10 cellular contexts compared by ENCODE assay signal in genomic region chr10:33126742-33127141, GRCh38.
DNase-seq lines count a peak whose midpoint lies in the region; ATAC-seq and TF ChIP-seq lines count a peak whose summit lies in the region.
"Had no signal": no experiment of that assay in that cellular context is flagged by ENCODE, and none has a peak within 500 bp of the region (broad histone marks: within the 10 kb centered on the region; RNA-seq: fewer than 3 reads in every experiment).

No MANE protein-coding gene starts in this region.

- ATAC-seq in GM19328 (IDR thresholded peaks at IDR 0.05; ENCODE audit: unreplicated experiment) (no peak), GM18858 (IDR thresholded peaks at IDR 0.05; ENCODE audit: unreplicated experiment) (no peak)

- peak overlapping the region; percentile 79 to 88 (median 82) for H3K27ac ChIP-seq in esophagus squamous epithelium

- H3K36me3 Mint-ChIP-seq in activated T-cell treated with anti-CD3 and anti-CD28 coated beads, Interleukin-2, amount 50 U/mL, for 24 hours (ENCODE audit: low read depth), result peaks cover 4% of the 10 kb centered on the region
- H3K36me3 Mint-ChIP-seq in activated CD4-positive, alpha-beta T cell treated with anti-CD3 and anti-CD28 coated beads, Interleukin-2, amount 10 ng/mL, durations not matched to agents 7 days and 5 days (ENCODE audit: low read depth), result peaks cover 16% of the 10 kb centered on the region

- H3K9me3 Mint-ChIP-seq in activated T-cell treated with anti-CD3 and anti-CD28 coated beads, Interleukin-2, amount 50 U/mL, for 24 hours, result peaks cover 4% of the 10 kb centered on the region
- H3K9me3 Mint-ChIP-seq in activated CD4-positive, alpha-beta T cell treated with anti-CD3 and anti-CD28 coated beads, Interleukin-2, amount 10 ng/mL, durations not matched to agents 7 days and 5 days, result peaks cover 3% of the 10 kb centered on the region

- peak; percentile 56 for DNase-seq in activated T-cell treated with anti-CD3 and anti-CD28 coated beads, Interleukin-2, amount 50 U/mL, for 24 hours
- no peak for DNase-seq in activated T-cell treated with anti-CD3 and anti-CD28 coated beads, Interleukin-2, amount 50 U/mL, for 1 hour
- no peak for DNase-seq in activated CD4-positive, alpha-beta T cell treated with anti-CD3 and anti-CD28 coated beads, Interleukin-2, amount 10 ng/mL, durations not matched to agents 7 days and 5 days
- DNase-seq in esophagus squamous epithelium (lab: John Stamatoyannopoulos, UW) (no peak), MG63 (no peak)
- DNase-seq in stimulated activated naive CD4-positive, alpha-beta T cell treated with Interleukin-2 at 50 U/mL for 16 hours (lab: John Stamatoyannopoulos, UW), result peak; percentile 59
- DNase-seq: cortex of kidney, NCI-H2171 had no signal

- H3K27ac Mint-ChIP-seq in activated T-cell treated with anti-CD3 and anti-CD28 coated beads, Interleukin-2, amount 50 U/mL, for 24 hours, result peak overlapping the region; percentile 91
- peak overlapping the region; percentile 93 for H3K27ac Mint-ChIP-seq in activated CD4-positive, alpha-beta T cell treated with anti-CD3 and anti-CD28 coated beads, Interleukin-2, amount 10 ng/mL, durations not matched to agents 7 days and 5 days

- TF ChIP-seq POLR2A in esophagus squamous epithelium (IDR thresholded peaks at IDR 0.05), result no peak

- POLR2A ChIA-PET in activated CD4-positive, alpha-beta T cell treated with anti-CD3 and anti-CD28 coated beads, Interleukin-2, amount 10 ng/mL, durations not matched to agents 7 days and 5 days (lab: Charles Lee), result interaction anchor here (1.1 kb wide), 1 partner anchor 12 kb away, joined by 4 read pairs; no protein-coding TSS in a partner anchor

- peaks cover 23 to 72% (median 40%) of the 10 kb centered on the region in 3 donors for H3K4me1 ChIP-seq in esophagus squamous epithelium

- H3K4me1 Mint-ChIP-seq in activated T-cell treated with anti-CD3 and anti-CD28 coated beads, Interleukin-2, amount 50 U/mL, for 24 hours (ENCODE audit: low read depth), result peaks cover 76% of the 10 kb centered on the region
- H3K4me1 Mint-ChIP-seq in activated CD4-positive, alpha-beta T cell treated with anti-CD3 and anti-CD28 coated beads, Interleukin-2, amount 10 ng/mL, durations not matched to agents 7 days and 5 days, result peaks cover 65% of the 10 kb centered on the region

- no peak for TF ChIP-seq CTCF in esophagus squamous epithelium (IDR thresholded peaks at IDR 0.05)

- CTCF ChIA-PET in activated CD4-positive, alpha-beta T cell treated with anti-CD3 and anti-CD28 coated beads, Interleukin-2, amount 10 ng/mL, durations not matched to agents 7 days and 5 days (lab: Charles Lee), result interaction anchor here (0.8 to 6.1 kb wide), 7 partner anchors 9 to 34 kb away, joined by 3 to 55 read pairs (median 5); no protein-coding TSS in a partner anchor

- no peak overlapping the region for H3K4me3 ChIP-seq in esophagus squamous epithelium
- H3K4me3 ChIP-seq in MG63, result no peak overlapping the region

- H3K27me3 ChIP-seq in esophagus squamous epithelium, result no peaks in the 10 kb centered on the region
- no peaks in the 10 kb centered on the region for H3K27me3 ChIP-seq in MG63

- H3K9me3 ChIP-seq in esophagus squamous epithelium (no peaks in the 10 kb centered on the region), MG63 (no peaks in the 10 kb centered on the region)

- intact Hi-C loops in esophagus squamous epithelium (cut with DNase I), result loop anchor here (10.0 kb wide), 1 partner anchor 122 kb away; no protein-coding TSS in a partner anchor

- 39 to 55% methylated on average over 5 to 6 of the region's 6 CpGs for WGBS in esophagus squamous epithelium, 2 donors

- H3K36me3 ChIP-seq in esophagus squamous epithelium (no peaks in the 10 kb centered on the region), MG63 (no peaks in the 10 kb centered on the region)

- no peak overlapping the region for H3K4me3 Mint-ChIP-seq in activated T-cell treated with anti-CD3 and anti-CD28 coated beads, Interleukin-2, amount 50 U/mL, for 24 hours
- H3K4me3 Mint-ChIP-seq in activated CD4-positive, alpha-beta T cell treated with anti-CD3 and anti-CD28 coated beads, Interleukin-2, amount 10 ng/mL, durations not matched to agents 7 days and 5 days, result no peak overlapping the region

- no peaks in the 10 kb centered on the region for H3K27me3 Mint-ChIP-seq in activated T-cell treated with anti-CD3 and anti-CD28 coated beads, Interleukin-2, amount 50 U/mL, for 24 hours
- H3K27me3 Mint-ChIP-seq in activated CD4-positive, alpha-beta T cell treated with anti-CD3 and anti-CD28 coated beads, Interleukin-2, amount 10 ng/mL, durations not matched to agents 7 days and 5 days, result no peaks in the 10 kb centered on the region

Comparison
In these comparisons a context has a peak if more than half of its experiments do, and no peak if none do; other contexts are left out.
1. DNase-seq: peak in activated T-cell treated with anti-CD3 and anti-CD28 coated beads, Interleukin-2, amount 50 U/mL, for 24 hours (single experiment) and stimulated activated naive CD4-positive, alpha-beta T cell treated with Interleukin-2 at 50 U/mL for 16 hours (single experiment); none in activated T-cell treated with anti-CD3 and anti-CD28 coated beads, Interleukin-2, amount 50 U/mL, for 1 hour (single experiment), activated CD4-positive, alpha-beta T cell treated with anti-CD3 and anti-CD28 coated beads, Interleukin-2, amount 10 ng/mL, durations not matched to agents 7 days and 5 days (single experiment), esophagus squamous epithelium (single experiment) and MG63 (single experiment).